ENCODE assay signal across 26 cellular contexts in the genomic region with DNA sequence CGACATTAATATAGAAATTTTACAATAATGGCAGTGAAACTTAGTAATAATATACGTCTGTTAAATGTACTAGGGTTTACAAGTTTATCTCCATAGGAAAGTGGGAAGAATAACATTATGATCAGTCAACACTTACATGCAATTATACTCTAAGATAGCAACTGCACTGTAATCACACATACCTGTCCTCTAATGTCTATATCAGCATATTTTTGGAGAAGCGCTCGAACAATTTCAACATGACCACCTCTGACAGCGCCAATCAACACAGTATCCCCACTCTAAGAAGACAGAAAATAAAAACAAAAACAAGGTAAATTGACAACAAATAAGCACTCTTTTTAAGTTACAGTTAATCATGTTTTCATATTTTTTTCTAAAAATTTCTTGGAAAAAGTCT.
"Had no signal": no experiment of that assay in that cellular context is flagged by ENCODE, and none has a peak within 500 bp of the region (broad histone marks: within the 10 kb centered on the region; RNA-seq: fewer than 3 reads in every experiment).

No MANE protein-coding gene starts in this region.

- H3K4me1 ChIP-seq: colonic mucosa had no signal

- H3K9me3 ChIP-seq: colonic mucosa, esophagus muscularis mucosa, gastrocnemius medialis, gastroesophageal sphincter, heart left ventricle, heart right ventricle had no signal

- FAIRE-seq: colon, endometrium, endothelial cell of umbilical vein, frontal cortex had no signal

- H3K27me3 ChIP-seq: colonic mucosa, dorsolateral prefrontal cortex, esophagus muscularis mucosa, foreskin keratinocyte, gastrocnemius medialis, gastroesophageal sphincter, heart left ventricle, heart right ventricle had no signal

- DNase-seq: colonic mucosa; cortex of kidney; dermis blood vessel endothelial cell; dorsolateral prefrontal cortex; effector CD4-positive, alpha-beta T cell; effector CD8-positive, alpha-beta T cell; effector memory CD4-positive, alpha-beta T cell; effector memory CD8-positive, alpha-beta T cell; endodermal cell; erythroblast; foreskin keratinocyte; foreskin melanocyte; gastrocnemius medialis; glutamatergic neuron; head of caudate nucleus; heart left ventricle; heart right ventricle had no signal

- H3K4me3 ChIP-seq: colonic mucosa, coronary artery, dorsolateral prefrontal cortex, esophagus muscularis mucosa, gastrocnemius medialis, gastroesophageal sphincter, heart left ventricle, heart right ventricle had no signal

- ATAC-seq: effector memory CD8-positive, alpha-beta T cell; esophagus mucosa; foreskin keratinocyte; gastrocnemius medialis; gastroesophageal sphincter; heart left ventricle; heart right ventricle had no signal

- H3K27ac ChIP-seq: colonic mucosa, coronary artery, dorsolateral prefrontal cortex, epithelial cell of prostate, esophagus muscularis mucosa, foreskin keratinocyte, gastroesophageal sphincter, heart left ventricle, heart right ventricle had no signal
